ENCODE assay signal across 7 cellular contexts in the genomic region with DNA sequence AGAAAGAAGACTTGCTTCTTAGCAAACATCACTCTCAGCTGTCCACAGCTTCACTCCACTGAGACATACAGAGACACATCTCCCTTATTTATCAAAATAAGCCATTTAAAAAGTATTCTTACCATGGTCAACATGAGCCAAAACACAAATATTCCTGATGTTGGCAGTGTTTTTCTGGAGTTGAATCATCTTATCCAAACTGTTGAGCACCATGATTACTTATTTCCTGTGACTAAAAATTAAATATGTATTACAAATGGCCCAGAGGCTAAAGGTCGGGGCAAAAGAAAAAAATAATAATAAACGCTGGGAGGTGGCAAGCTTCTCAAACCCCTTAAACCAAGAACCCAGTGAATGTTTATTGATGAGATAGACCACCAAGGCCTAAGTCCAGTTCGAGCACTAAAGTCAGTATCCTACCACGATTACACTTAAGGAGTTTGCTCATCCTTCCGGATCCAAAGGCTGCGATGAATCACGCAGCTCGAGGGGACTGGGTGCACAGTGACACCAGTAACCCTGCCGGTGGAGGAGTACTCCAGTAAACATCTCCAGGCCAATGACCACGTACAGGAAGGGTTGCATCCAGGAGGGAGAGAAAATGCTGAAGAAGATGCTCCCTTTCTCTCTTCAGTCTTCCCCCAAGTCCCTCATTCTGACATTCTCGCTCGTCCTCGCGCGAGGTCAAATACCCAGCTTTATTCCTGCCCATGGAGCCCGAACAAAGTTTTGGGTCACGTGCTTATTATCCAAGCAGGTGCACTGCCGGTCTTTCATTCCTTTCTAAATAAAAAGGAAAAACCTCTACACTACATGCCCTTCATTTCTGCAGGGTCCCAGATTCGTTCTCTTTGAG. TPM values are rescaled to one million over a fixed set of nuclear protein-coding genes. Genes with fewer than 3 reads are reported as not detected.
DNase-seq lines count a peak whose midpoint lies in the region; ATAC-seq and TF ChIP-seq lines count a peak whose summit lies in the region.
"Not testable (repeated sequence)": the region's sequence is repeated elsewhere in the genome, so short reads cannot be mapped to it uniquely, and the experiment has no call there.

No MANE protein-coding gene starts in this region.

- TF ChIP-seq CTCF in LNCaP clone FGC (IDR thresholded peaks at IDR 0.05; ENCODE audit: control insufficient read depth, extremely low read depth, insufficient read depth); MCF 10A (IDR thresholded peaks at IDR 0.05; ENCODE audit: unreplicated experiment); psoas muscle (IDR thresholded peaks at IDR 0.05): not testable (repeated sequence)

- not testable (repeated sequence) for H3K27me3 Mint-ChIP-seq in MCF 10A (ENCODE audit: insufficient read depth, unreplicated experiment)

- POLR2A ChIA-PET in MCF 10A (lab: Yijun Ruan, JAX) = interaction anchor here (0.7 to 1.9 kb wide), 7 partner anchors 9 to 278 kb away, joined by 3 to 11 read pairs (median 4); partner anchors contain the start of gene RPS17

- peak; percentile 27 for ATAC-seq in GM18517 (IDR thresholded peaks at IDR 0.05; ENCODE audit: unreplicated experiment)
- ATAC-seq in HG02759 (IDR thresholded peaks at IDR 0.05; ENCODE audit: unreplicated experiment) = peak; percentile 19
- ATAC-seq in psoas muscle = peak; percentile 60 to 74 (median 66)

- H3K27ac Mint-ChIP-seq in MCF 10A (ENCODE audit: low read depth, unreplicated experiment) = peak overlapping the region; percentile 93

- not testable (repeated sequence) for H3K9me3 Mint-ChIP-seq in MCF 10A (ENCODE audit: unreplicated experiment)

- not testable (repeated sequence) for DNase-seq in LNCaP clone FGC (ENCODE audit: low read depth)
- DNase-seq in T1000 (lab: John Stamatoyannopoulos, UW) (peak; percentile 52), MCF 10A (ENCODE audit: unreplicated experiment) (peak; percentile 67), psoas muscle (peak; percentile 34 to 63)

- H3K4me1 Mint-ChIP-seq in MCF 10A (ENCODE audit: insufficient read depth, unreplicated experiment) = peaks cover 26% of the 10 kb centered on the region

- peaks cover 21% of the 10 kb centered on the region for H3K4me1 ChIP-seq in psoas muscle

- peaks cover 27% of the 10 kb centered on the region for H3K36me3 Mint-ChIP-seq in MCF 10A (ENCODE audit: insufficient read depth, unreplicated experiment)

- peak overlapping the region; percentile 81 for H3K4me3 ChIP-seq in LNCaP clone FGC (ENCODE audit: low read depth, low read length)
- peak overlapping the region; percentile 85 for H3K4me3 ChIP-seq in iPS-11a (ENCODE audit: low read depth, low read length)
- H3K4me3 ChIP-seq in psoas muscle = peak overlapping the region; percentile 98

- peak overlapping the region; percentile 98 for H3K4me3 Mint-ChIP-seq in MCF 10A (ENCODE audit: unreplicated experiment)

- H3K27me3 ChIP-seq in psoas muscle (ENCODE audit: insufficient read depth in 3 of 3, low read length in 2 of 3) = not testable (repeated sequence)

- TSS peak; percentile 60 for BruUV-seq in MCF 10A (replicated peaks; lab: Mats Ljungman, UMichigan)

- peaks cover 0 to 31% of the 10 kb centered on the region in 2 donors for H3K36me3 ChIP-seq in psoas muscle (ENCODE audit: insufficient read depth in 1 of 2, low read depth in 1 of 2)

- 3 to 7% (median 3%) methylated on average over 18 to 19 of the region's 19 CpGs for WGBS in psoas muscle, 3 donors

- peak overlapping the region; percentile 88 for H3K27ac ChIP-seq in psoas muscle

- CTCF ChIA-PET in MCF 10A (lab: Yijun Ruan, JAX) = interaction anchor here (1.1 kb wide), 2 partner anchors 33 to 114 kb away, joined by 3 to 4 read pairs; no protein-coding TSS in a partner anchor

- H3K9me3 ChIP-seq in psoas muscle = not testable (repeated sequence)

- intact Hi-C loops in MCF 10A (cut with micrococcal nuclease); psoas muscle (cut with DNase I): not testable (repeated sequence)

RNA-seq across cellular contexts. Expression of gene EFL1, which starts 0.7 kb away (rescaled TPM):
- total RNA-seq in MCF 10A (2022) (41.0 and 44.7 TPM in 2 replicates), psoas muscle (10 to 100 TPM; 11.5 to 19.7 (median 13.8) TPM)
- 10 to 100 TPM in 2 of 3 donors, 1 to 10 TPM in 1; 9.2 to 13.4 (median 10.5) TPM for polyA plus RNA-seq in psoas muscle

RNA-seq across cellular contexts. Expression of gene SAXO2, which starts 0.8 kb away (rescaled TPM):
- total RNA-seq in MCF 10A (2022) (3.9 and 4.2 TPM in 2 replicates), psoas muscle (1 to 10 TPM in 3 of 4 donors, not detected in 1; 1.6 to 4.2 (median 1.9) TPM)
- polyA plus RNA-seq in psoas muscle = 1 to 10 TPM in 1 of 3 donors, under 1 TPM in 2; 0.40 to 4.3 (median 0.80) TPM
